8 cellular contexts compared by ENCODE assay signal in the genomic region with DNA sequence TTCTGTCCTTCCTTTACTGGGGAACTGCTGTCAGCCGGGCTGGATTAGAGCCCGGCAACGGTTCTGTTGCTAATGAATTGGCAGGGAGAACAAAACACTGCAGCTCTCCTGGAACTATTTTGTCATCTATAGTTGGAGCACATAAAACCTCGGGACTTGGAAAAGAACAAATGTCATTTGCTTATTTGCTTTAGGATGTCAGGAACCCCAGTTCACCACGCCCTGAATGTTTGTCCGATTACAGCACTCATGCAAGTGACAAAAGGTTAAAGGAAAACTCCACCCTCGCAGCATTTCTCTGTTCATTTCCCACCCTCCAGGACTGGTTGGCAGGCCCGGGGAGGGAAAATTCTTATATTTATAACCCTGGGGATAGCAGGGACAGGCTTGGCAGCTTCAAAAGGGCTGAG.
DNase-seq lines count a peak whose midpoint lies in the region; ATAC-seq and TF ChIP-seq lines count a peak whose summit lies in the region.

No MANE protein-coding gene starts in this region.

- peak overlapping the region; percentile 94 for H2AFZ ChIP-seq in HCT116 (ENCODE audit: low read depth, low read length, poor library complexity, severe bottlenecking)

- intact Hi-C loops in A673 (cut with micrococcal nuclease; ENCODE audit: unreplicated experiment) = no loop called here
- intact Hi-C loops in HCT116 (cut with micrococcal nuclease) = no loop called here
- intact Hi-C loops in heart left ventricle (cut with DNase I) = loop anchor here in 9 of 10 donors (1.0 to 10.0 kb wide), 12 partner anchors 22 to 176 kb away; a partner anchor contains a TSS
- intact Hi-C loops in psoas muscle (cut with DNase I) = loop anchor here in 1 of 2 donors (2.0 kb wide), 1 partner anchor 66 kb away; a partner anchor contains a TSS

- no peaks in the 10 kb centered on the region for H3K27me3 Mint-ChIP-seq in activated naive CD8-positive, alpha-beta T cell treated with anti-CD3 and anti-CD28 coated beads, Interleukin-2, amount 10 ng/mL, durations not matched to agents 7 days and 5 days

- no peak for TF ChIP-seq RAD21 in HCT116 (IDR thresholded peaks at IDR 0.05; ENCODE audit: low read depth)

- ATAC-seq in HCT116 (peak; percentile 69), heart left ventricle (peak; percentile 83 to 89 (median 87)), psoas muscle (peak; percentile 68 to 87 (median 79)), HG03159 (IDR thresholded peaks at IDR 0.05; ENCODE audit: unreplicated experiment) (no peak)
- ATAC-seq in activated naive CD8-positive, alpha-beta T cell treated with anti-CD3 and anti-CD28 coated beads, Interleukin-2, amount 10 ng/mL, durations not matched to agents 7 days and 5 days (ENCODE audit: low read depth) = peak; percentile 28

- H3K9me3 Mint-ChIP-seq in activated naive CD8-positive, alpha-beta T cell treated with anti-CD3 and anti-CD28 coated beads, Interleukin-2, amount 10 ng/mL, durations not matched to agents 7 days and 5 days = peaks cover 1% of the 10 kb centered on the region

- no peaks in the 10 kb centered on the region for H4K20me1 ChIP-seq in HCT116 (ENCODE audit: insufficient read depth)

- TF ChIP-seq POLR2A in HCT116 (IDR thresholded peaks at IDR 0.05; ENCODE audit: borderline replicate concordance, extremely low read depth, insufficient read depth, insufficient read length) (no peak), heart left ventricle (IDR thresholded peaks at IDR 0.05) (peak in 1 of 2 donors; percentile 45)

- H3K9me2 ChIP-seq in HCT116 (ENCODE audit: insufficient read depth) = no peaks in the 10 kb centered on the region

- no peaks in the 10 kb centered on the region for H3K79me2 ChIP-seq in HCT116 (ENCODE audit: insufficient read depth, low read length)

- BruUV-seq in A673 (replicated peaks; lab: Mats Ljungman, UMichigan) (no TSS peak), HCT116 (replicated peaks; lab: Mats Ljungman, UMichigan) (no TSS peak)

- H3K27me3 ChIP-seq in A673 (replicated peaks; ENCODE audit: insufficient read depth, low read depth, low read length, poor library complexity) (no peaks in the 10 kb centered on the region), HCT116 (ENCODE audit: insufficient read depth, low read length) (no peaks in the 10 kb centered on the region), heart left ventricle (no peaks in the 10 kb centered on the region), psoas muscle (ENCODE audit: insufficient read depth in 3 of 3, low read length in 2 of 3) (no peaks in the 10 kb centered on the region)

- H3K4me1 Mint-ChIP-seq in activated naive CD8-positive, alpha-beta T cell treated with anti-CD3 and anti-CD28 coated beads, Interleukin-2, amount 10 ng/mL, durations not matched to agents 7 days and 5 days = peaks cover 40% of the 10 kb centered on the region

- H3K4me3 Mint-ChIP-seq in activated naive CD8-positive, alpha-beta T cell treated with anti-CD3 and anti-CD28 coated beads, Interleukin-2, amount 10 ng/mL, durations not matched to agents 7 days and 5 days = peak overlapping the region; percentile 75

- H3K4me2 ChIP-seq in HCT116 (ENCODE audit: low read length) = peak overlapping the region; percentile 75

- H3K9ac ChIP-seq in HCT116 (ENCODE audit: low read length) = peak overlapping the region; percentile 37

- peaks cover 53% of the 10 kb centered on the region for H3K4me1 ChIP-seq in A673 (ENCODE audit: insufficient read depth, low read length, poor library complexity, severe bottlenecking)
- peaks cover 31 to 63% of the 10 kb centered on the region in 2 experiments for H3K4me1 ChIP-seq in HCT116 (ENCODE audit: control insufficient read depth in 1 of 2, insufficient read depth in 2 of 2, low read length in 2 of 2)
- peaks cover 22 to 85% (median 80%) of the 10 kb centered on the region in 12 donors for H3K4me1 ChIP-seq in heart left ventricle
- peaks cover 60% of the 10 kb centered on the region for H3K4me1 ChIP-seq in psoas muscle

- TF ChIP-seq CTCF in A673 (conservative IDR thresholded peaks at IDR 0.05; ENCODE audit: low read depth, low read length) (no peak), HCT116 (IDR thresholded peaks at IDR 0.05 in 2 of 3, conservative IDR thresholded peaks at IDR 0.05 in 1 of 3; ENCODE audit: borderline replicate concordance in 1 of 3, insufficient read depth in 1 of 3, low read depth in 2 of 3, low read length in 2 of 3) (no peak), heart left ventricle (IDR thresholded peaks at IDR 0.05) (no peak), psoas muscle (IDR thresholded peaks at IDR 0.05) (no peak)

- POLR2A ChIA-PET in A673 (lab: Charles Lee; ENCODE audit: low non-redundant PET) = no interaction called here
- POLR2A ChIA-PET in HCT116 (lab: Charles Lee) = no interaction called here
- POLR2A ChIA-PET in activated naive CD8-positive, alpha-beta T cell treated with anti-CD3 and anti-CD28 coated beads, Interleukin-2, amount 10 ng/mL, durations not matched to agents 7 days and 5 days (lab: Charles Lee) = interaction anchor here (1.1 to 2.0 kb wide), 3 partner anchors 10 to 67 kb away, joined by 5 to 9 read pairs (median 7); a partner anchor contains a TSS

- RAD21 ChIA-PET in HCT116 (lab: Charles Lee; ENCODE audit: low non-redundant PET in 1 of 2, low total read pairs in 2 of 2, uncharacterized antibody in 2 of 2, unreplicated experiment in 2 of 2) = no interaction called here

- H3K36me3 Mint-ChIP-seq in activated naive CD8-positive, alpha-beta T cell treated with anti-CD3 and anti-CD28 coated beads, Interleukin-2, amount 10 ng/mL, durations not matched to agents 7 days and 5 days = no peaks in the 10 kb centered on the region

- no peaks in the 10 kb centered on the region for H3K9me3 ChIP-seq in A673 (ENCODE audit: low read depth, low read length, poor library complexity, severe bottlenecking)
- no peaks in the 10 kb centered on the region for H3K9me3 ChIP-seq in HCT116 (ENCODE audit: control insufficient read depth in 1 of 2, insufficient read depth in 1 of 2, low read depth in 1 of 2, low read length in 2 of 2)
- no peaks in the 10 kb centered on the region for H3K9me3 ChIP-seq in heart left ventricle
- no peaks in the 10 kb centered on the region for H3K9me3 ChIP-seq in psoas muscle

- 0 to 6% (median 3%) methylated on average over 8 of the region's 8 CpGs for WGBS in heart left ventricle, 4 donors
- 1 to 2% (median 2%) methylated on average over 8 of the region's 8 CpGs for WGBS in psoas muscle, 3 donors

- peak; percentile 20 for DNase-seq in A673 (ENCODE audit: low spot score)
- no peak for DNase-seq in HCT116 (ENCODE audit: low read depth, low spot score)
- DNase-seq in activated naive CD8-positive, alpha-beta T cell treated with anti-CD3 and anti-CD28 coated beads, Interleukin-2, amount 10 ng/mL, durations not matched to agents 7 days and 5 days = no peak
- peak; percentile 83 to 90 (median 87) for DNase-seq in heart left ventricle
- peak; percentile 76 to 91 for DNase-seq in psoas muscle
- DNase-seq in RKO (ENCODE audit: low spot score) = no peak
- DNase-seq in NCI-H1694 (lab: John Stamatoyannopoulos, UW) = no peak

- H3K27ac Mint-ChIP-seq in activated naive CD8-positive, alpha-beta T cell treated with anti-CD3 and anti-CD28 coated beads, Interleukin-2, amount 10 ng/mL, durations not matched to agents 7 days and 5 days = peak overlapping the region; percentile 86

- CTCF ChIA-PET in A673 (lab: Charles Lee) (no interaction called here), HCT116 (lab: Charles Lee) (no interaction called here)

- H3K27ac ChIP-seq in A673 (ENCODE audit: low read depth, low read length, poor library complexity, severe bottlenecking) = peak overlapping the region; percentile 22
- H3K27ac ChIP-seq in HCT116 (ENCODE audit: low read depth, low read length) = peak overlapping the region; percentile 51; the same call in 1 of the 2 replicates
- peak overlapping the region; percentile 82 to 99 (median 94) for H3K27ac ChIP-seq in heart left ventricle
- peak overlapping the region; percentile 86 for H3K27ac ChIP-seq in psoas muscle

- H3K4me3 ChIP-seq in A673 (ENCODE audit: low read depth, low read length, poor library complexity, severe bottlenecking) = no peak overlapping the region
- peak overlapping the region; percentile 0 to 39; a peak in 3 of 4 replicates for H3K4me3 ChIP-seq in HCT116 (replicated peaks in 1 of 2; ENCODE audit: low read depth in 1 of 2, low read length in 2 of 2)
- H3K4me3 ChIP-seq in heart left ventricle = peak overlapping the region in 9 of 12 donors; percentile 24 to 47 (median 39)
- peak overlapping the region; percentile 49 for H3K4me3 ChIP-seq in psoas muscle

- H3K36me3 ChIP-seq in A673 (ENCODE audit: insufficient read depth, low read length, poor library complexity, severe bottlenecking) (no peaks in the 10 kb centered on the region), HCT116 (ENCODE audit: control insufficient read depth in 1 of 2, insufficient read depth in 2 of 2, low read length in 2 of 2) (no peaks in the 10 kb centered on the region), heart left ventricle (no peaks in the 10 kb centered on the region), psoas muscle (ENCODE audit: insufficient read depth in 1 of 2, low read depth in 1 of 2) (no peaks in the 10 kb centered on the region)

TF ChIP-seq in HCT116, 20 proteins besides CTCF, POLR2A, EP300 and RAD21 (continues in another document):
- TF ChIP-seq YY1 (IDR thresholded peaks at IDR 0.05; ENCODE audit: extremely low read depth, insufficient replicate concordance, low read depth, low read length) (no peak), SIN3A (IDR thresholded peaks at IDR 0.05; ENCODE audit: low read depth) (0 out of 2 replicates have a peak, but pooled peaks have one; percentile 36), EZH2 (IDR thresholded peaks at IDR 0.05) (no peak), ELF1 (IDR thresholded peaks at IDR 0.05; ENCODE audit: borderline replicate concordance, low read depth) (no peak), EZH2phosphoT487 (IDR thresholded peaks at IDR 0.05; ENCODE audit: borderline replicate concordance) (no peak), CEBPB (IDR thresholded peaks at IDR 0.05; ENCODE audit: low read depth) (no peak; the same call in 1 of the 2 replicates), SRF (IDR thresholded peaks at IDR 0.05; ENCODE audit: low read depth) (no peak)
- TF ChIP-seq, protein P1, sequence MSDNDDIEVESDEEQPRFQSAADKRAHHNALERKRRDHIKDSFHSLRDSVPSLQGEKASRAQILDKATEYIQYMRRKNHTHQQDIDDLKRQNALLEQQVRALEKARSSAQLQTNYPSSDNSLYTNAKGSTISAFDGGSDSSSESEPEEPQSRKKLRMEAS (IDR thresholded peaks at IDR 0.05) = no peak
- TF ChIP-seq, protein P2, sequence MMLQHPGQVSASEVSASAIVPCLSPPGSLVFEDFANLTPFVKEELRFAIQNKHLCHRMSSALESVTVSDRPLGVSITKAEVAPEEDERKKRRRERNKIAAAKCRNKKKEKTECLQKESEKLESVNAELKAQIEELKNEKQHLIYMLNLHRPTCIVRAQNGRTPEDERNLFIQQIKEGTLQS (IDR thresholded peaks at IDR 0.05) = no peak

Comparison
In these comparisons a context has a peak if more than half of its experiments do, and no peak if none do; other contexts are left out.
1. DNase-seq: peak in A673 (single experiment), heart left ventricle (5 of 5) and psoas muscle (2 of 2); none in HCT116 (single experiment), activated naive CD8-positive, alpha-beta T cell treated with anti-CD3 and anti-CD28 coated beads, Interleukin-2, amount 10 ng/mL, durations not matched to agents 7 days and 5 days (single experiment), RKO (single experiment) and NCI-H1694 (single experiment).
2. H3K27ac ChIP-seq: peak in every context shown above with its lines; median percentile 94 in heart left ventricle; 86 in psoas muscle; 51 in HCT116; 22 in A673.
3. intact Hi-C loops: an anchor here in heart left ventricle (1.0 to 10.0 kb wide); none called in A673 and HCT116.